ENCODE assay signal across 6 cellular contexts in genomic region chr18:48525671-48526070, GRCh38. TPM values are rescaled to one million over a fixed set of nuclear protein-coding genes. Genes with fewer than 3 reads are reported as not detected.
"Had no signal": no experiment of that assay in that cellular context is flagged by ENCODE, and none has a peak within 500 bp of the region (broad histone marks: within the 10 kb centered on the region; RNA-seq: fewer than 3 reads in every experiment).

No MANE protein-coding gene starts in this region.

- ATAC-seq: GM23338, HepG2 had no signal

- H3K4me3 ChIP-seq: GM23338 had no signal

- H2AFZ ChIP-seq: GM23338 had no signal

- H3K27ac ChIP-seq: HL-60 had no signal

- DNase-seq: H9, HCEC 1CT had no signal

- H3K4me2 ChIP-seq: GM23338 had no signal

RNA-seq across cellular contexts. Expression of gene CTIF, which starts 13.2 kb away (rescaled TPM):
- polyA plus RNA-seq: IgD-negative memory B cell had no signal
